ENCODE assay signal across 31 cellular contexts in the genomic region with DNA sequence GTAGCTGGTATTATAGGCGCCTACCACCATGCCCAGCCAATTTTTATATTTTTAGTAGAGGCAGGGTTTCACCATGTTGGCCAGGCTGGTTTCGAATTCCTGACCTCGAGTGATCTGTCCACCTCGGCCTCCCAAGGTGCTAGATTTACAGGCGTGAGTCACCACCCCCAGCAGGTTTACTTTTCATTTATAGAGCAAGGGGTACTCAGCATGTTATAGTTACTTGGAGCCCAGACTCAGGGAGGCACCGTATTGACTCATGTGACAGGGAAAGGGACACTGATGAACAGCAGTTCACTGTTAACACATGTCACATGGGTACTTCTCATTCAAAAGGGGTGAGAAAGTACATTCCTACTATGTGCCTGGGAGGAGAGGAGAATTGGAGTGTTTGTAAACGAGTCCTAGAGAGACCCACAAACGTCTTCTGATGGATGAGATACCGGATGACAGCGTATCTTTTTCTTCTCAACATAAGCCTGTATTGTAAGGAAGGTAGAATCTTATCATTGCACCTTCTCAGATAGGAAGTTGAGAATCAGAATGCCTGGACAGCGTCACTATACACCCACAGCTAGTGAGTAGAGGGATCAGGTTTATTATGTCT.
DNase-seq lines count a peak whose midpoint lies in the region; ATAC-seq and TF ChIP-seq lines count a peak whose summit lies in the region.
"Had no signal": no experiment of that assay in that cellular context is flagged by ENCODE, and none has a peak within 500 bp of the region (broad histone marks: within the 10 kb centered on the region; RNA-seq: fewer than 3 reads in every experiment).

No MANE protein-coding gene starts in this region.

- intact Hi-C loops in PC-3 (cut with micrococcal nuclease), result loop anchor here (5.0 kb wide), 1 partner anchor 62 kb away; no protein-coding TSS in a partner anchor

- DNase-seq in H4 (ENCODE audit: low spot score), result peak; percentile 21
- peak; percentile 44 for DNase-seq in PC-3
- peak; percentile 16 for DNase-seq in hepatocyte (ENCODE audit: low spot score)
- no peak for DNase-seq in osteocyte (ENCODE audit: extremely low spot score, unreplicated experiment)
- DNase-seq in MV-4-11 (lab: John Stamatoyannopoulos, UW), result no peak
- no peak for DNase-seq in activated T-cell treated with anti-CD3 and anti-CD28 coated beads, Interleukin-2, amount 50 U/mL, for 1 hour
- DNase-seq in effector memory CD4-positive, alpha-beta T cell, result no peak
- DNase-seq: activated B cell treated with CpG ODN at 0.5 μM for 24 hours; activated CD4-positive, alpha-beta T cell treated with anti-CD3 and anti-CD28 coated beads, Interleukin-2, amount 10 ng/mL, durations not matched to agents 7 days and 5 days; activated gamma-delta T cell; activated T-cell treated with anti-CD3 and anti-CD28 coated beads, Interleukin-2, amount 50 U/mL, for 4 hours; Caco-2; caudate nucleus; cortex of kidney; DMS53; foreskin fibroblast; GDM1; heart left ventricle; HFFc6; lower lobe of right lung; NCI-H1105; NCI-H2029; NCI-H226; pancreas; small intestine; stimulated activated naive CD4-positive, alpha-beta T cell treated with Interleukin-2 at 50 U/mL for 16 hours had no signal

- H3K4me1 ChIP-seq in PC-3 (ENCODE audit: insufficient read depth, low read length) (no peaks in the 10 kb centered on the region), hepatocyte (ENCODE audit: insufficient read depth) (no peaks in the 10 kb centered on the region)
- H3K4me1 ChIP-seq in effector memory CD4-positive, alpha-beta T cell (ENCODE audit: control insufficient read depth, insufficient read depth, low read length, poor library complexity, severe bottlenecking), result no peaks in the 10 kb centered on the region
- H3K4me1 ChIP-seq: BLaER1 treated with 17β-estradiol and CSF1 and Interleukin-3, amounts not matched to agents 10 nM and 100 nM; Caco-2; lower lobe of right lung; pancreas; right atrium auricular region; suprapubic skin had no signal

- H3K4me1 Mint-ChIP-seq in osteocyte (ENCODE audit: unreplicated experiment), result peaks cover 25% of the 10 kb centered on the region
- H3K4me1 Mint-ChIP-seq: activated B cell treated with CpG ODN at 0.5 μM for 24 hours; activated CD4-positive, alpha-beta T cell treated with anti-CD3 and anti-CD28 coated beads, Interleukin-2, amount 10 ng/mL, durations not matched to agents 7 days and 5 days had no signal

- peaks cover 7% of the 10 kb centered on the region for H3K36me3 Mint-ChIP-seq in osteocyte (ENCODE audit: unreplicated experiment)

- H4K20me1 ChIP-seq in PC-3 (ENCODE audit: low read length), result no peaks in the 10 kb centered on the region
- H4K20me1 ChIP-seq in hepatocyte (ENCODE audit: insufficient read depth, poor library complexity, severe bottlenecking), result no peaks in the 10 kb centered on the region
- H4K20me1 ChIP-seq: BLaER1 treated with 17β-estradiol and CSF1 and Interleukin-3, amounts not matched to agents 10 nM and 100 nM had no signal

- no TSS peak for BruUV-seq in PC-3 (replicated peaks; lab: Mats Ljungman, UMichigan)

- H3K4me3 ChIP-seq in PC-3 (ENCODE audit: low read length) (no peak overlapping the region), hepatocyte (no peak overlapping the region)
- H3K4me3 ChIP-seq in effector memory CD4-positive, alpha-beta T cell (ENCODE audit: insufficient read depth, low read depth, low read length, poor library complexity, severe bottlenecking), result no peak overlapping the region
- H3K4me3 ChIP-seq: BLaER1 treated with 17β-estradiol and CSF1 and Interleukin-3, amounts not matched to agents 10 nM and 100 nM; heart left ventricle; lower lobe of right lung; pancreas; right atrium auricular region; suprapubic skin had no signal

- H3K79me2 ChIP-seq in PC-3 (ENCODE audit: low read length), result no peaks in the 10 kb centered on the region
- H3K79me2 ChIP-seq in hepatocyte, result no peaks in the 10 kb centered on the region

- H3K9me3 ChIP-seq in PC-3 (ENCODE audit: low read length) (no peaks in the 10 kb centered on the region), hepatocyte (ENCODE audit: low read depth) (no peaks in the 10 kb centered on the region)
- H3K9me3 ChIP-seq in effector memory CD4-positive, alpha-beta T cell (ENCODE audit: control insufficient read depth, low read length), result no peaks in the 10 kb centered on the region
- H3K9me3 ChIP-seq: BLaER1 treated with 17β-estradiol and CSF1 and Interleukin-3, amounts not matched to agents 10 nM and 100 nM; Caco-2; lower lobe of right lung; pancreas; right atrium auricular region; suprapubic skin had no signal

- H3K4me2 ChIP-seq in PC-3 (ENCODE audit: low read length), result no peak overlapping the region
- H3K4me2 ChIP-seq in hepatocyte, result no peak overlapping the region
- H3K4me2 ChIP-seq: BLaER1 treated with 17β-estradiol and CSF1 and Interleukin-3, amounts not matched to agents 10 nM and 100 nM had no signal

- POLR2A ChIA-PET in PC-3 (lab: Charles Lee; ENCODE audit: unreplicated experiment), result no interaction called here

- no peak overlapping the region for H2AFZ ChIP-seq in PC-3 (ENCODE audit: low read length)
- no peak overlapping the region for H2AFZ ChIP-seq in hepatocyte

- H3K9ac ChIP-seq in PC-3 (ENCODE audit: low read length), result no peak overlapping the region
- H3K9ac ChIP-seq: BLaER1 treated with 17β-estradiol and CSF1 and Interleukin-3, amounts not matched to agents 10 nM and 100 nM had no signal

- 54% methylated on average over 11 of the region's 11 CpGs for WGBS in hepatocyte (ENCODE audit: low lambda C conversion rate, missing lambda C conversion rate)

- CTCF ChIA-PET in PC-3 (lab: Charles Lee), result no interaction called here

- H3K27ac ChIP-seq in PC-3 (ENCODE audit: low read length), result no peak overlapping the region
- H3K27ac ChIP-seq in hepatocyte, result no peak overlapping the region
- H3K27ac ChIP-seq in effector memory CD4-positive, alpha-beta T cell (ENCODE audit: insufficient read depth, low read length, poor library complexity, severe bottlenecking), result no peak overlapping the region
- H3K27ac ChIP-seq: BLaER1 treated with 17β-estradiol and CSF1 and Interleukin-3, amounts not matched to agents 10 nM and 100 nM; heart left ventricle; lower lobe of right lung; pancreas; right atrium auricular region; suprapubic skin had no signal

- H3K27ac Mint-ChIP-seq in osteocyte (ENCODE audit: unreplicated experiment), result peak overlapping the region; percentile 13
- H3K27ac Mint-ChIP-seq: activated B cell treated with CpG ODN at 0.5 μM for 24 hours; activated CD4-positive, alpha-beta T cell treated with anti-CD3 and anti-CD28 coated beads, Interleukin-2, amount 10 ng/mL, durations not matched to agents 7 days and 5 days; HFFc6 had no signal

- TF ChIP-seq CTCF in PC-3 (conservative IDR thresholded peaks at IDR 0.05; ENCODE audit: low read depth, low read length) (no peak), hepatocyte (IDR thresholded peaks at IDR 0.05; ENCODE audit: poor library complexity) (no peak), osteocyte (IDR thresholded peaks at IDR 0.05) (no peak)

- H3F3A ChIP-seq in PC-3 (ENCODE audit: low read length, unreplicated experiment), result no peaks in the 10 kb centered on the region

- no peaks in the 10 kb centered on the region for H3K27me3 Mint-ChIP-seq in osteocyte (ENCODE audit: unreplicated experiment)
- H3K27me3 Mint-ChIP-seq: activated B cell treated with CpG ODN at 0.5 μM for 24 hours; activated CD4-positive, alpha-beta T cell treated with anti-CD3 and anti-CD28 coated beads, Interleukin-2, amount 10 ng/mL, durations not matched to agents 7 days and 5 days had no signal

- no peak overlapping the region for H3K4me3 Mint-ChIP-seq in osteocyte (ENCODE audit: unreplicated experiment)
- H3K4me3 Mint-ChIP-seq: activated B cell treated with CpG ODN at 0.5 μM for 24 hours; activated CD4-positive, alpha-beta T cell treated with anti-CD3 and anti-CD28 coated beads, Interleukin-2, amount 10 ng/mL, durations not matched to agents 7 days and 5 days; activated T-cell treated with anti-CD3 and anti-CD28 coated beads, Interleukin-2, amount 50 U/mL, for 4 hours; HFFc6 had no signal

- H3K36me3 ChIP-seq in PC-3 (ENCODE audit: low read depth, low read length) (no peaks in the 10 kb centered on the region), hepatocyte (replicated peaks; ENCODE audit: insufficient read depth, low read depth) (no peaks in the 10 kb centered on the region)
- H3K36me3 ChIP-seq in effector memory CD4-positive, alpha-beta T cell (ENCODE audit: control insufficient read depth, insufficient read depth, low read length), result no peaks in the 10 kb centered on the region
- H3K36me3 ChIP-seq: BLaER1 treated with 17β-estradiol and CSF1 and Interleukin-3, amounts not matched to agents 10 nM and 100 nM; heart left ventricle; lower lobe of right lung; pancreas; right atrium auricular region; suprapubic skin had no signal

- ATAC-seq in PC-3, result peak; percentile 70
- ATAC-seq in HG02840 (IDR thresholded peaks at IDR 0.05; ENCODE audit: low FRiP score, unreplicated experiment), result no peak
- ATAC-seq: activated T-cell treated with anti-CD3 and anti-CD28 coated beads, Interleukin-2, amount 50 U/mL, for 4 hours; esophagus mucosa; heart left ventricle; lower lobe of right lung; pancreas had no signal

- H3K9me2 ChIP-seq in PC-3 (replicated peaks; ENCODE audit: low read length) (no peaks in the 10 kb centered on the region), hepatocyte (replicated peaks; ENCODE audit: insufficient read depth) (no peaks in the 10 kb centered on the region)

- no peaks in the 10 kb centered on the region for H3K9me3 Mint-ChIP-seq in osteocyte (ENCODE audit: unreplicated experiment)
- H3K9me3 Mint-ChIP-seq: activated B cell treated with CpG ODN at 0.5 μM for 24 hours; activated CD4-positive, alpha-beta T cell treated with anti-CD3 and anti-CD28 coated beads, Interleukin-2, amount 10 ng/mL, durations not matched to agents 7 days and 5 days; activated T-cell treated with anti-CD3 and anti-CD28 coated beads, Interleukin-2, amount 50 U/mL, for 4 hours; HFFc6 had no signal

- H3K27me3 ChIP-seq in PC-3 (ENCODE audit: low read length), result peaks cover 14% of the 10 kb centered on the region; the same call in 1 of the 2 replicates
- H3K27me3 ChIP-seq in hepatocyte, result no peaks in the 10 kb centered on the region
- no peaks in the 10 kb centered on the region for H3K27me3 ChIP-seq in effector memory CD4-positive, alpha-beta T cell (replicated peaks; ENCODE audit: control insufficient read depth, insufficient read depth, low read length, poor library complexity, severe bottlenecking)
- H3K27me3 ChIP-seq: BLaER1 treated with 17β-estradiol and CSF1 and Interleukin-3, amounts not matched to agents 10 nM and 100 nM; heart left ventricle; right atrium auricular region; suprapubic skin had no signal

Comparison
In these comparisons a context has a peak if more than half of its experiments do, and no peak if none do; other contexts are left out.
1. DNase-seq: peak in H4 (single experiment), PC-3 (single experiment) and hepatocyte (single experiment); none in osteocyte (single experiment), MV-4-11 (single experiment), activated T-cell treated with anti-CD3 and anti-CD28 coated beads, Interleukin-2, amount 50 U/mL, for 1 hour (single experiment) and effector memory CD4-positive, alpha-beta T cell (0 of 3).